In the genomic region with DNA sequence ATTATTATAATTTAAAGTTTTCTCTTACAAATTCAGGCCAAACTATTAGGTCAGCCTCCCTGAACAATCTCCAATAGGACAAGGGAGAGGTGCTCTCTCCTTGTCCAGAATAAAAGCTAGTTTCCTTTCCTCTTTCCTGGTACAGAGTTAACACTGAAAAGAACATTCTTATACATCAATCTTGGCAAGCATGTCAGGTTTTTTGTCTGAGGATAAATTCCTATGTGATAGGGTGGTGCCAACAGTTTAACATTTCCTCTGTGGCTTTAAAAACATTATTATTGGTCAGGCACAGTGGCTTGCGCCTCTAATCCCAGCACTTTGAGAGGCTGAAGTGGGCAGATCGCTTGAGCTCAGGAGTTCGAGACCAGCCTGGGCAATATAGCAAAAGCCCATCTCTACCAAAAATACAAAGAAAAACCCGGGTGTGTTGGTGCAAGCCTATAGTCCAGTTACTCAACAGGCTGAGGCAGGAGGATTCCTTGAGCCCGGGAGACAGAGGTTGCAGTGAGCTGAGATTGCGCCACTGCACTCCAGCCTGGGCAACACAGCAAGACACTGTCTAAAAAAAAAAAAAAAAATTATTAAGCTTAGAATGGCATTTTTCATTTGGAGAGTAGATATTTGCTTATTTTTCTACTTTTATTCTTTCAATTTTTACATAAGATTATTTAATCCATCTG, we compare ENCODE assay signal across 1 cellular context.
TF ChIP-seq lines count a peak whose summit lies in the region.

No MANE protein-coding gene starts in this region.

TF ChIP-seq in endothelial cell of umbilical vein, 7 proteins besides CTCF, POLR2A, EP300 and RAD21:
- TF ChIP-seq, protein P1, sequence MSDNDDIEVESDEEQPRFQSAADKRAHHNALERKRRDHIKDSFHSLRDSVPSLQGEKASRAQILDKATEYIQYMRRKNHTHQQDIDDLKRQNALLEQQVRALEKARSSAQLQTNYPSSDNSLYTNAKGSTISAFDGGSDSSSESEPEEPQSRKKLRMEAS (IDR thresholded peaks at IDR 0.05; ENCODE audit: insufficient read depth, insufficient read length): no peak
- TF ChIP-seq FOS (IDR thresholded peaks at IDR 0.05; ENCODE audit: borderline replicate concordance, insufficient read depth, low read length) (no peak), EZH2 (IDR thresholded peaks at IDR 0.05; ENCODE audit: borderline replicate concordance, low read depth, low read length, severe bottlenecking) (no peak), MYC (IDR thresholded peaks at IDR 0.05; ENCODE audit: low read depth, low read length) (no peak), POLR2AphosphoS5 (IDR thresholded peaks at IDR 0.05; ENCODE audit: insufficient read depth, low read depth, low read length) (no peak), GATA2 (IDR thresholded peaks at IDR 0.05; ENCODE audit: insufficient read depth, insufficient read length, low read depth, low read length) (no peak), JUN (IDR thresholded peaks at IDR 0.05; ENCODE audit: borderline replicate concordance, insufficient read depth, insufficient read length, low read depth) (no peak)
TF ChIP-seq in endothelial cell of umbilical vein: peak in this region for 0.
